In the genomic region with DNA sequence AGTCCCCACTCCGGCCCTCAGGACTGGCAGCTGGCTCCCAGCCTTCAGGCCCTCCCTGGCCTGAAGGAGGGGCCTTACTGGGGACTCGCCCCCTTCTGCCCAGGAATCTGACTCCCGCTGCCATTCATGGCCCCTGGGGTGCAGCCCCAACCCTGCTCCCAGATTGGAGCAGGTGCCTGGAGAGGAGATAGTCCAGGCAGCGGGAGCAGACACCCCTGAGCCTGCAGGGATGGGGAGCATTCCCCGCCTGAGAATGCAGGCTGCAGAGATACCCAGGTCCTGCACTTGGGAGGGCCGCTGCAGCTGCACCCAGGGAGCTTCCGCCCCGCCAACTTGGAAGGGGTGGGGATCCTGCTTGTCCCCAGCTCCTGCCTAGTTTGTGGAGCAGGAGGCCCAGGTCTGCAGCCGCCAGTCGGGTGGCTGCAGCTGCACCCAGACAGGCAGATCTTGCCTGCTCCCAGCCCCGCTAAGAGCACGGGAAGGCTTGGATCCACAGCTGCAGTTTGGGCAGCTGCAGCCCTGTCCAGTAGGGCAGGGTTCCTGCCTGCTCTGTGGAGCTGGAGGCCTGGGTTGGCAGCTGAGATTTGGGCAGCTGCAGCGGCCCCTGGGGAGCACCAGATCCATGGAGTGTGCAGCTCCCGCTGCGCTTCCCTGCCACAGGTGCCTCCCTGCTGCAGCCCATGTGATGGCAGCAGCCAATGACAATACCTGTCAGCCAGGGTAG, we compare ENCODE assay signal across 11 cellular contexts. TPM values are rescaled to one million over a fixed set of nuclear protein-coding genes. Genes with fewer than 3 reads are reported as not detected.
DNase-seq lines count a peak whose midpoint lies in the region; ATAC-seq and TF ChIP-seq lines count a peak whose summit lies in the region.
"Had no signal": no experiment of that assay in that cellular context is flagged by ENCODE, and none has a peak within 500 bp of the region (broad histone marks: within the 10 kb centered on the region; RNA-seq: fewer than 3 reads in every experiment).

No MANE protein-coding gene starts in this region.

- H3K79me2 ChIP-seq in hepatocyte = no peaks in the 10 kb centered on the region

- H3K27me3 ChIP-seq in HUES6 (ENCODE audit: control insufficient read depth, insufficient read depth, low read length) = no peaks in the 10 kb centered on the region
- H3K27me3 ChIP-seq in hepatocyte = no peaks in the 10 kb centered on the region
- H3K27me3 ChIP-seq: right atrium auricular region had no signal

- peak overlapping the region; percentile 81 for H3K4me3 Mint-ChIP-seq in T-helper 17 cell

- TF ChIP-seq CTCF in mucosa of descending colon (IDR thresholded peaks at IDR 0.05) = no peak
- TF ChIP-seq CTCF in hepatocyte (IDR thresholded peaks at IDR 0.05; ENCODE audit: poor library complexity) = no peak

- H3K27me3 Mint-ChIP-seq in T-helper 17 cell = no peaks in the 10 kb centered on the region

- no peak overlapping the region for H3K4me2 ChIP-seq in hepatocyte

- no peak for ATAC-seq in T-helper 17 cell
- ATAC-seq in mucosa of descending colon = peak; percentile 80
- ATAC-seq in HG03095 (IDR thresholded peaks at IDR 0.05; ENCODE audit: unreplicated experiment) = no peak
- ATAC-seq in GM19455 (IDR thresholded peaks at IDR 0.05; ENCODE audit: unreplicated experiment) = no peak

- H3K4me1 Mint-ChIP-seq in T-helper 17 cell = peaks cover 8% of the 10 kb centered on the region

- peak overlapping the region; percentile 4; the same call in 1 of the 2 replicates for H3K4me3 ChIP-seq in HUES6 (ENCODE audit: low read depth, low read length)
- H3K4me3 ChIP-seq in mucosa of descending colon = no peak overlapping the region
- H3K4me3 ChIP-seq in hepatocyte = no peak overlapping the region
- H3K4me3 ChIP-seq: right atrium auricular region had no signal

- intact Hi-C loops in mucosa of descending colon (cut with DNase I, micrococcal nuclease) = no loop called here

- H3K36me3 ChIP-seq in HUES6 (ENCODE audit: control insufficient read depth, insufficient read depth, low read length) (peaks cover 12% of the 10 kb centered on the region; the same call in 1 of the 2 replicates), mucosa of descending colon (ENCODE audit: low read depth) (no peaks in the 10 kb centered on the region), hepatocyte (replicated peaks; ENCODE audit: insufficient read depth, low read depth) (no peaks in the 10 kb centered on the region)
- H3K36me3 ChIP-seq: right atrium auricular region had no signal

- no peak overlapping the region for H2AFZ ChIP-seq in hepatocyte

- no peaks in the 10 kb centered on the region for H3K36me3 Mint-ChIP-seq in T-helper 17 cell (ENCODE audit: low read depth)

- H4K20me1 ChIP-seq in hepatocyte (ENCODE audit: insufficient read depth, poor library complexity, severe bottlenecking) = no peaks in the 10 kb centered on the region

- H3K9ac ChIP-seq in HUES6 (ENCODE audit: low read length) = no peak overlapping the region

- peaks cover 11% of the 10 kb centered on the region for H3K4me1 ChIP-seq in HUES6 (ENCODE audit: control insufficient read depth, insufficient read depth, low read length)
- H3K4me1 ChIP-seq in mucosa of descending colon (ENCODE audit: low read depth) = peaks cover 4% of the 10 kb centered on the region
- no peaks in the 10 kb centered on the region for H3K4me1 ChIP-seq in hepatocyte (ENCODE audit: insufficient read depth)
- H3K4me1 ChIP-seq: right atrium auricular region had no signal

- WGBS in hepatocyte (ENCODE audit: low lambda C conversion rate, missing lambda C conversion rate) = 69% methylated on average over 15 of the region's 15 CpGs

- no peak overlapping the region for H3K27ac Mint-ChIP-seq in T-helper 17 cell

- H3K27ac ChIP-seq in HUES6 (ENCODE audit: low read depth, low read length) = no peak overlapping the region
- no peak overlapping the region for H3K27ac ChIP-seq in hepatocyte
- H3K27ac ChIP-seq: right atrium auricular region had no signal

- no peaks in the 10 kb centered on the region for H3K9me2 ChIP-seq in hepatocyte (replicated peaks; ENCODE audit: insufficient read depth)

- DNase-seq in NCI-H510A treated with DMSO at 0.1 percent for 48 hours (lab: John Stamatoyannopoulos, UW) = peak; percentile 38
- DNase-seq in NCI-H510A (lab: John Stamatoyannopoulos, UW) = no peak
- DNase-seq in T-helper 17 cell = no peak
- no peak for DNase-seq in mucosa of descending colon
- no peak for DNase-seq in hepatocyte (ENCODE audit: low spot score)

- H3K9me3 ChIP-seq in HUES6 (ENCODE audit: control insufficient read depth, insufficient read depth, low read depth, low read length) (peaks cover 3% of the 10 kb centered on the region; the same call in 1 of the 2 replicates), T-helper 17 cell (ENCODE audit: control insufficient read depth, low read length, poor library complexity, severe bottlenecking) (no peaks in the 10 kb centered on the region), mucosa of descending colon (no peaks in the 10 kb centered on the region), hepatocyte (ENCODE audit: low read depth) (no peaks in the 10 kb centered on the region)
- H3K9me3 ChIP-seq: right atrium auricular region had no signal

RNA-seq across cellular contexts. Expression of a gene that starts 5.2 kb away (rescaled TPM):
- total RNA-seq in T-helper 17 cell (not detected), mucosa of descending colon (not detected), hepatocyte (not detected in 2 replicates)
- polyA plus RNA-seq in hepatocyte = not detected in 2 replicates
- total RNA-seq: endothelial cell of umbilical vein, kidney epithelial cell, right atrium auricular region had no signal
- polyA plus RNA-seq: endothelial cell of umbilical vein had no signal

RNA-seq across cellular contexts. Expression of a gene that starts 54.7 kb away (rescaled TPM):
- total RNA-seq in T-helper 17 cell (1 to 10 TPM in 1 of 2 donors, under 1 TPM in 1; 0.44 to 1.6 TPM), mucosa of descending colon (10 to 100 TPM in 1 of 3 donors, 1 to 10 TPM in 2; 1.9 to 19.5 (median 5.1) TPM), hepatocyte (2.4 and 3.5 TPM in 2 replicates)
- polyA plus RNA-seq in hepatocyte = 13.8 and 19.4 TPM in 2 replicates
- total RNA-seq: right atrium auricular region had no signal
